Comparison of ENCODE assay signal across 23 cellular contexts in the genomic region with DNA sequence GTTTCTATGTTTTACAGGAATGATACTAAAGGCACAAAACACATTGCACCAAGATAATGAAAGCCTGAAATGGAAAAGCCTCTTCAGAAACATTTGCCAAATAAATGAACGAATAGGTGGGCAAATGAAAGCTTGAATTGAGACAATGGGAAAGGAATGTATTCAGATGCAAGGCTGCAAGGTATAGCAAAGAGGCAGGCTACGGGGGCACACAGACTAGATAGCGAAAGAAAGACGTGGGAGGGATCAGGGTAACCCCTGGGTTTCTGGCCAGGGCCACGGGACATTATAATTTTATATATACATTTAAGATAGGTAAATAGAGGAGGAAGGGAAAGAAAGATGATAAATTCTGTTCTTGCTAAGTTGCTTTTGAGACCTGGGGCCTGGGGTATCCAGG.
DNase-seq lines count a peak whose midpoint lies in the region; ATAC-seq, FAIRE-seq and TF ChIP-seq lines count a peak whose summit lies in the region.
"Had no signal": no experiment of that assay in that cellular context is flagged by ENCODE, and none has a peak within 500 bp of the region (broad histone marks: within the 10 kb centered on the region; RNA-seq: fewer than 3 reads in every experiment).

No MANE protein-coding gene starts in this region.

- POLR2A ChIA-PET in WTC11 (lab: Charles Lee), result no interaction called here
- POLR2A ChIA-PET in MCF 10A (lab: Yijun Ruan, JAX), result no interaction called here

- H3K27ac ChIP-seq in HUES64 (ENCODE audit: low read depth, low read length), result peak overlapping the region; percentile 7; the same call in 1 of the 2 replicates
- peak overlapping the region; percentile 48 for H3K27ac ChIP-seq in iPS-20b (ENCODE audit: low read length)

- H3K9me3 Mint-ChIP-seq in WTC11, result peaks cover 26% of the 10 kb centered on the region
- H3K9me3 Mint-ChIP-seq in MCF 10A (ENCODE audit: unreplicated experiment), result no peaks in the 10 kb centered on the region

- H3K4me3 ChIP-seq in HUES64 (ENCODE audit: low read length), result no peak overlapping the region
- peak overlapping the region; percentile 20; the same call in 1 of the 2 replicates for H3K4me3 ChIP-seq in iPS-20b (ENCODE audit: low read length)

- 44% methylated on average over 4 of the region's 5 CpGs for WGBS in HUES64

- H3K27me3 Mint-ChIP-seq in WTC11 (ENCODE audit: low read depth), result no peaks in the 10 kb centered on the region
- peaks cover 79% of the 10 kb centered on the region for H3K27me3 Mint-ChIP-seq in MCF 10A (ENCODE audit: insufficient read depth, unreplicated experiment)
- H3K27me3 Mint-ChIP-seq: CD4-positive, CD25-positive, alpha-beta regulatory T cell had no signal

- H3K9ac ChIP-seq in ES-I3 (ENCODE audit: low read depth, low read length) (peak overlapping the region; percentile 12; the same call in 1 of the 2 replicates), HUES64 (ENCODE audit: low read depth, low read length) (no peak overlapping the region), iPS-20b (ENCODE audit: low read depth, low read length) (no peak overlapping the region; the same call in 1 of the 2 replicates)

- H3K4me1 Mint-ChIP-seq in WTC11 (peaks cover 28% of the 10 kb centered on the region), MCF 10A (ENCODE audit: insufficient read depth, unreplicated experiment) (no peaks in the 10 kb centered on the region)
- H3K4me1 Mint-ChIP-seq: CD4-positive, CD25-positive, alpha-beta regulatory T cell; CD8-positive, alpha-beta memory T cell had no signal

- CTCF ChIA-PET in WTC11 (lab: Charles Lee), result no interaction called here
- CTCF ChIA-PET in MCF 10A (lab: Yijun Ruan, JAX), result no interaction called here

- intact Hi-C loops in MCF 10A (cut with micrococcal nuclease), result no loop called here

- BruUV-seq in MCF 10A (replicated peaks; lab: Mats Ljungman, UMichigan), result no TSS peak

- no peaks in the 10 kb centered on the region for H3K36me3 ChIP-seq in ES-I3 (ENCODE audit: insufficient read depth, low read length)
- no peaks in the 10 kb centered on the region for H3K36me3 ChIP-seq in HUES64 (ENCODE audit: insufficient read depth, low read length)
- no peaks in the 10 kb centered on the region for H3K36me3 ChIP-seq in iPS-20b (ENCODE audit: insufficient read depth, low read depth, low read length)
- H3K36me3 ChIP-seq: BE2C had no signal

- no peak for DNase-seq in WTC11 (ENCODE audit: low spot score)
- no peak for DNase-seq in GM19239 (ENCODE audit: insufficient read length, low spot score)
- no peak for DNase-seq in MCF 10A (ENCODE audit: unreplicated experiment)
- DNase-seq: 8988T; BE2C; C1 segment of cervical spinal cord; CD4-positive, CD25-positive, alpha-beta regulatory T cell; CD8-positive, alpha-beta memory T cell; COR-L47; DMS 273 treated with DMSO at 0.1 percent for 48 hours; DMS53; DND-41; EL; HCEC 1CT; KG1 had no signal

- FAIRE-seq in GM19239 (lab: Jason Lieb, UNC), result no peak
- FAIRE-seq: G401.6, GM12891, HTR-8/SVneo had no signal

- no peak for TF ChIP-seq CTCF in WTC11 (IDR thresholded peaks at IDR 0.05)
- no peak for TF ChIP-seq CTCF in MCF 10A (IDR thresholded peaks at IDR 0.05; ENCODE audit: unreplicated experiment)

- H3K27ac Mint-ChIP-seq in WTC11 (no peak overlapping the region; the same call in 1 of the 2 replicates), MCF 10A (ENCODE audit: low read depth, unreplicated experiment) (no peak overlapping the region)
- H3K27ac Mint-ChIP-seq: CD4-positive, CD25-positive, alpha-beta regulatory T cell; CD8-positive, alpha-beta memory T cell had no signal

- H3K36me3 Mint-ChIP-seq in WTC11, result peaks cover 15% of the 10 kb centered on the region
- H3K36me3 Mint-ChIP-seq in MCF 10A (ENCODE audit: insufficient read depth, unreplicated experiment), result peaks cover 6% of the 10 kb centered on the region
- H3K36me3 Mint-ChIP-seq: CD4-positive, CD25-positive, alpha-beta regulatory T cell; CD8-positive, alpha-beta memory T cell had no signal

- H3K9me3 ChIP-seq in ES-I3 (ENCODE audit: control insufficient read depth, insufficient read depth, low read length) (no peaks in the 10 kb centered on the region), HUES64 (ENCODE audit: insufficient read depth, low read depth, low read length) (peaks cover 4% of the 10 kb centered on the region; the same call in 1 of the 2 replicates), iPS-20b (ENCODE audit: insufficient read depth, low read depth, low read length) (peaks cover 5% of the 10 kb centered on the region; the same call in 1 of the 2 replicates)
- H3K9me3 ChIP-seq: BE2C had no signal

- peaks cover 12% of the 10 kb centered on the region; the same call in 1 of the 2 replicates for H3K4me1 ChIP-seq in ES-I3 (ENCODE audit: insufficient read depth, low read length)
- peaks cover 38% of the 10 kb centered on the region for H3K4me1 ChIP-seq in HUES64 (ENCODE audit: insufficient read depth, low read length)
- peaks cover 28% of the 10 kb centered on the region for H3K4me1 ChIP-seq in iPS-20b (ENCODE audit: insufficient read depth, low read length)
- H3K4me1 ChIP-seq: BE2C had no signal

- no peak overlapping the region for H3K4me3 Mint-ChIP-seq in WTC11
- no peak overlapping the region for H3K4me3 Mint-ChIP-seq in MCF 10A (ENCODE audit: unreplicated experiment)
- H3K4me3 Mint-ChIP-seq: CD4-positive, CD25-positive, alpha-beta regulatory T cell; CD8-positive, alpha-beta memory T cell had no signal

- no peaks in the 10 kb centered on the region for H3K27me3 ChIP-seq in HUES64 (ENCODE audit: insufficient read depth, low read length)
- H3K27me3 ChIP-seq in iPS-20b (ENCODE audit: insufficient read depth, low read length), result no peaks in the 10 kb centered on the region
- H3K27me3 ChIP-seq: BE2C had no signal

- ATAC-seq in WTC11 (peak; percentile 71), GM21447 (IDR thresholded peaks at IDR 0.05; ENCODE audit: unreplicated experiment) (no peak), GM18861 (IDR thresholded peaks at IDR 0.05; ENCODE audit: unreplicated experiment) (no peak)

TF ChIP-seq in WTC11, 78 proteins besides CTCF, POLR2A, EP300 and RAD21:
- TF ChIP-seq GABPB1 (CRISPR knock-in tag; IDR thresholded peaks at IDR 0.05) (no peak), SP1 (CRISPR knock-in tag; conservative IDR thresholded peaks at IDR 0.05) (no peak), MLX (CRISPR knock-in tag; IDR thresholded peaks at IDR 0.05) (no peak), EMX1 (CRISPR knock-in tag; IDR thresholded peaks at IDR 0.05) (no peak), OVOL2 (CRISPR knock-in tag; IDR thresholded peaks at IDR 0.05; ENCODE audit: borderline replicate concordance) (no peak), ZNF671 (CRISPR knock-in tag; IDR thresholded peaks at IDR 0.05) (no peak), TP53 (CRISPR knock-in tag; IDR thresholded peaks at IDR 0.05) (no peak), NFE2L1 (CRISPR knock-in tag; IDR thresholded peaks at IDR 0.05) (no peak)
- TF ChIP-seq, protein P1, sequence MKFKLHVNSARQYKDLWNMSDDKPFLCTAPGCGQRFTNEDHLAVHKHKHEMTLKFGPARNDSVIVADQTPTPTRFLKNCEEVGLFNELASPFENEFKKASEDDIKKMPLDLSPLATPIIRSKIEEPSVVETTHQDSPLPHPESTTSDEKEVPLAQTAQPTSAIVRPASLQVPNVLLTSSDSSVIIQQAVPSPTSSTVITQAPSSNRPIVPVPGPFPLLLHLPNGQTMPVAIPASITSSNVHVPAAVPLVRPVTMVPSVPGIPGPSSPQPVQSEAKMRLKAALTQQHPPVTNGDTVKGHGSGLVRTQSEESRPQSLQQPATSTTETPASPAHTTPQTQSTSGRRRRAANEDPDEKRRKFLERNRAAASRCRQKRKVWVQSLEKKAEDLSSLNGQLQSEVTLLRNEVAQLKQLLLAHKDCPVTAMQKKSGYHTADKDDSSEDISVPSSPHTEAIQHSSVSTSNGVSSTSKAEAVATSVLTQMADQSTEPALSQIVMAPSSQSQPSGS (CRISPR knock-in tag; IDR thresholded peaks at IDR 0.05; ENCODE audit: borderline replicate concordance, low read depth), result no peak
TF ChIP-seq in WTC11: peak in this region for 0.
